19 cellular contexts compared by ENCODE assay signal in the genomic region with DNA sequence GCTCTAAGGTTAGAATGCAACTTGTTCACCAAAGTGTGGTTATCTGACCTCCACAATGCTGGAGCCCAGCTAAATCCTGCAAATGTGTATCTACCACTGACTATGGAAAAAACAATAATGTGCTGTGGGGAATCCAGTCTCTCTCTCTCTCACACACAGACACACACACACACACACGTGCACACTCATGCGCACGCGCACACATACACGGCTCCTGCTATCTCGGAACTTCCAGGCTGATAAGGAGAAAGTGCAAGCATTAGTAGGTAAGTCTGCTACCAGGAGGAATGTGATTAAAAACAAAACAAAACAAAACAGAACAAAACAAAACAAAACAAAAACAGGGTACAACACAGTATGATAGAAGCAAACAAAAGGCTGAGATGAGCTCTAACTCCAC.
DNase-seq lines count a peak whose midpoint lies in the region; ATAC-seq, FAIRE-seq and TF ChIP-seq lines count a peak whose summit lies in the region.
"Had no signal": no experiment of that assay in that cellular context is flagged by ENCODE, and none has a peak within 500 bp of the region (broad histone marks: within the 10 kb centered on the region; RNA-seq: fewer than 3 reads in every experiment).

No MANE protein-coding gene starts in this region.

- H3K79me2 ChIP-seq in K562 (ENCODE audit: control insufficient read depth, insufficient read depth, low read length) (no peaks in the 10 kb centered on the region), neural progenitor cell (ENCODE audit: low read depth) (no peaks in the 10 kb centered on the region), MM.1S (ENCODE audit: low read length) (no peaks in the 10 kb centered on the region)

- POLR2A ChIA-PET in IMR-90 (lab: Charles Lee; ENCODE audit: unreplicated experiment), result no interaction called here
- POLR2A ChIA-PET in K562 (lab: Yijun Ruan, JAX), result interaction anchor here (1.9 kb wide), 1 partner anchor 60 kb away, joined by 5 read pairs; no protein-coding TSS in a partner anchor

- H3K9me3 Mint-ChIP-seq in neural progenitor cell, result peaks cover 2% of the 10 kb centered on the region
- H3K9me3 Mint-ChIP-seq: CD4-positive, CD25-positive, alpha-beta regulatory T cell; CD8-positive, alpha-beta T cell; GM23338 had no signal

- H2BK12ac ChIP-seq in neuronal stem cell (ENCODE audit: low read length), result no peak overlapping the region

- H2AK9ac ChIP-seq in IMR-90 (replicated peaks; ENCODE audit: low read depth, low read length, poor library complexity), result no peak overlapping the region

- no peak overlapping the region for H3K9ac ChIP-seq in IMR-90 (ENCODE audit: low read depth, low read length)
- no peak overlapping the region for H3K9ac ChIP-seq in K562 (ENCODE audit: insufficient read depth in 1 of 2, low read depth in 2 of 2, low read length in 2 of 2)
- no peak overlapping the region for H3K9ac ChIP-seq in neural progenitor cell
- no peak overlapping the region for H3K9ac ChIP-seq in MM.1S (ENCODE audit: low read length)
- H3K9ac ChIP-seq in neuronal stem cell (ENCODE audit: low read depth, low read length, poor library complexity), result no peak overlapping the region
- H3K9ac ChIP-seq: BLaER1 had no signal

- CTCF ChIA-PET in IMR-90 (lab: Yijun Ruan, JAX) (no interaction called here), K562 (lab: Yijun Ruan, JAX; ENCODE audit: low intra/inter-chr PET ratio) (no interaction called here)

- H2BK5ac ChIP-seq in IMR-90 (ENCODE audit: low read depth, low read length, poor library complexity, severe bottlenecking) (peak overlapping the region; percentile 21), neuronal stem cell (ENCODE audit: low read length) (no peak overlapping the region)

- dilution Hi-C loops in IMR-90 (cut with HindIII; ENCODE audit: low sequenced_read_pairs, unreplicated experiment), result no loop called here

- no peak for TF ChIP-seq POLR2A in IMR-90 (IDR thresholded peaks at IDR 0.05; ENCODE audit: low read depth, low read length)
- no peak for TF ChIP-seq POLR2A in K562 (conservative IDR thresholded peaks at IDR 0.05)

- H3K27ac ChIP-seq in IMR-90 (ENCODE audit: insufficient read depth, low read length) (no peak overlapping the region), K562 (ENCODE audit: extremely low read depth, low read depth, low read length) (no peak overlapping the region), neural progenitor cell (no peak overlapping the region), MM.1S (ENCODE audit: low read length) (no peak overlapping the region), neuronal stem cell (replicated peaks; ENCODE audit: low read length) (no peak overlapping the region)
- H3K27ac ChIP-seq: BLaER1, C4-2B had no signal

- no peak overlapping the region; the same call in 1 of the 2 replicates for H2BK20ac ChIP-seq in IMR-90 (ENCODE audit: low read depth, low read length)

- WGBS in IMR-90 (ENCODE audit: extremely low coverage in 2 of 2, insufficient read length in 1 of 2), 2 experiments, result no CpG with 5 or more reads among the region's 6 CpGs
- 2% methylated on average over 6 of the region's 6 CpGs for WGBS in K562 (ENCODE audit: insufficient coverage, low coverage, missing lambda C conversion rate)
- no CpG with 5 or more reads among the region's 6 CpGs for WGBS in neuronal stem cell (ENCODE audit: extremely low coverage in 2 of 2, insufficient read length in 2 of 2, insufficient replicate concordance in 1 of 2), 2 donors

- H3K27me3 ChIP-seq in IMR-90 (ENCODE audit: control insufficient read depth, insufficient read depth, low read length) (no peaks in the 10 kb centered on the region), K562 (ENCODE audit: control insufficient read depth in 2 of 2, insufficient read depth in 2 of 2, low read length in 2 of 2) (peaks cover 7 to 14% of the 10 kb centered on the region in 2 experiments; a peak in 3 of 5 replicates), neural progenitor cell (no peaks in the 10 kb centered on the region), MM.1S (replicated peaks; ENCODE audit: insufficient read depth, low read length) (no peaks in the 10 kb centered on the region), neuronal stem cell (ENCODE audit: control insufficient read depth in 3 of 3, insufficient read depth in 3 of 3, low read depth in 1 of 3, low read length in 3 of 3) (no peaks in the 10 kb centered on the region)
- H3K27me3 ChIP-seq: BLaER1 had no signal

- H3K4me2 ChIP-seq in IMR-90 (ENCODE audit: low read depth, low read length), result no peak overlapping the region
- no peak overlapping the region for H3K4me2 ChIP-seq in K562 (ENCODE audit: insufficient read depth, low read length)
- H3K4me2 ChIP-seq in neural progenitor cell, result no peak overlapping the region
- no peak overlapping the region for H3K4me2 ChIP-seq in MM.1S (ENCODE audit: low read depth, low read length)
- H3K4me2 ChIP-seq in neuronal stem cell (ENCODE audit: insufficient read depth, low read length, poor library complexity, severe bottlenecking), result no peak overlapping the region
- H3K4me2 ChIP-seq: BLaER1, GM23338 had no signal

- no peaks in the 10 kb centered on the region for H3K79me1 ChIP-seq in IMR-90 (ENCODE audit: low read depth in 1 of 2, low read length in 2 of 2)
- H3K79me1 ChIP-seq in neuronal stem cell (ENCODE audit: low read depth, low read length), result no peaks in the 10 kb centered on the region

- no peak overlapping the region for H4K8ac ChIP-seq in IMR-90 (ENCODE audit: low read depth in 2 of 2, low read length in 2 of 2)
- H4K8ac ChIP-seq in neuronal stem cell (ENCODE audit: low read depth, low read length), result no peak overlapping the region

- H3K4me3 ChIP-seq in IMR-90 (ENCODE audit: insufficient read depth, low read depth, low read length) (no peak overlapping the region), K562 (no peak overlapping the region), neural progenitor cell (no peak overlapping the region), MM.1S (ENCODE audit: low read length) (no peak overlapping the region), neuronal stem cell (ENCODE audit: low read length in 2 of 2) (no peak overlapping the region)
- H3K4me3 ChIP-seq: BLaER1, GM12878, GM23338 had no signal

- no peak for FAIRE-seq in K562 (lab: Jason Lieb, UNC)
- FAIRE-seq: G401.6, GM12878 had no signal

- H2AFZ ChIP-seq in IMR-90 (replicated peaks; ENCODE audit: low read length, poor library complexity) (no peak overlapping the region), K562 (ENCODE audit: low read depth, low read length) (no peak overlapping the region), neural progenitor cell (replicated peaks) (no peak overlapping the region), MM.1S (ENCODE audit: low read length) (no peak overlapping the region), neuronal stem cell (ENCODE audit: low read length) (no peak overlapping the region)
- H2AFZ ChIP-seq: GM23338 had no signal

- H3K27ac Mint-ChIP-seq in neural progenitor cell, result peak overlapping the region; percentile 4
- H3K27ac Mint-ChIP-seq: CD4-positive, CD25-positive, alpha-beta regulatory T cell; CD8-positive, alpha-beta T cell; GM23338 had no signal

- TF ChIP-seq EP300 in K562 (IDR thresholded peaks at IDR 0.05; ENCODE audit: low read length), result no peak

- H4K20me1 ChIP-seq in IMR-90 (ENCODE audit: insufficient read depth, low read length), result no peaks in the 10 kb centered on the region
- H4K20me1 ChIP-seq in K562 (replicated peaks; ENCODE audit: control insufficient read depth, insufficient read depth, low read length), result no peaks in the 10 kb centered on the region
- no peaks in the 10 kb centered on the region for H4K20me1 ChIP-seq in neural progenitor cell (ENCODE audit: low read depth)
- no peaks in the 10 kb centered on the region for H4K20me1 ChIP-seq in MM.1S (ENCODE audit: insufficient read depth, low read length)
- H4K20me1 ChIP-seq: BLaER1 had no signal

- TF ChIP-seq RAD21 in IMR-90 (IDR thresholded peaks at IDR 0.05; ENCODE audit: low read length) (no peak), K562 (CRISPR knock-in tag; conservative IDR thresholded peaks at IDR 0.05 in 1 of 2, IDR thresholded peaks at IDR 0.05 in 1 of 2) (no peak)

- H3K4ac ChIP-seq in IMR-90 (ENCODE audit: low read depth, low read length), result no peak overlapping the region
- H3K4ac ChIP-seq in neuronal stem cell (ENCODE audit: low read length), result no peak overlapping the region

- ATAC-seq in IMR-90 (ENCODE audit: low read depth) (no peak; the same call in 1 of the 2 replicates), K562 (no peak), GM18520 (IDR thresholded peaks at IDR 0.05; ENCODE audit: unreplicated experiment) (no peak), HG03439 (IDR thresholded peaks at IDR 0.05; ENCODE audit: unreplicated experiment) (no peak)
- ATAC-seq: CD8-positive, alpha-beta T cell; GM12878; GM23338; HCT116 had no signal

- H3K4me3 Mint-ChIP-seq in neural progenitor cell, result no peak overlapping the region
- H3K4me3 Mint-ChIP-seq: CD4-positive, CD25-positive, alpha-beta regulatory T cell; CD8-positive, alpha-beta T cell; GM23338; H9 had no signal

- H3K9me1 ChIP-seq in IMR-90 (ENCODE audit: insufficient read depth, low read length) (no peaks in the 10 kb centered on the region), K562 (ENCODE audit: control insufficient read depth, insufficient read depth, low read length) (no peaks in the 10 kb centered on the region)

- H3K27me3 Mint-ChIP-seq in neural progenitor cell (ENCODE audit: insufficient read depth, low read depth), result no peaks in the 10 kb centered on the region

- DNase-seq in IMR-90 (no peak), K562 (ENCODE audit: extremely low read depth in 1 of 4, low spot score in 3 of 4) (no peak), neural progenitor cell (ENCODE audit: low spot score) (no peak), retina (peak; percentile 6), MM.1S (no peak), neuronal stem cell (ENCODE audit: low spot score) (no peak)
- DNase-seq: Calu3; CD4-positive, CD25-positive, alpha-beta regulatory T cell; CD8-positive, alpha-beta T cell; DND-41; H9 had no signal

- H3K36me3 ChIP-seq in IMR-90 (ENCODE audit: control insufficient read depth, insufficient read depth, low read length), result no peaks in the 10 kb centered on the region
- no peaks in the 10 kb centered on the region for H3K36me3 ChIP-seq in K562 (ENCODE audit: control insufficient read depth, insufficient read depth, low read length)
- no peaks in the 10 kb centered on the region for H3K36me3 ChIP-seq in neural progenitor cell
- no peaks in the 10 kb centered on the region for H3K36me3 ChIP-seq in MM.1S (replicated peaks; ENCODE audit: insufficient read depth, low read length)
- H3K36me3 ChIP-seq in neuronal stem cell (replicated peaks in 1 of 2; ENCODE audit: control insufficient read depth in 2 of 2, insufficient read depth in 2 of 2, low read length in 2 of 2), result no peaks in the 10 kb centered on the region
- H3K36me3 ChIP-seq: BLaER1 had no signal

- peaks cover 8% of the 10 kb centered on the region for H3K4me1 ChIP-seq in IMR-90 (ENCODE audit: control insufficient read depth, insufficient read depth, low read length)
- H3K4me1 ChIP-seq in K562 (replicated peaks in 1 of 2; ENCODE audit: control insufficient read depth in 2 of 2, insufficient read depth in 2 of 2, low read length in 2 of 2), result no peaks in the 10 kb centered on the region
- H3K4me1 ChIP-seq in neural progenitor cell, result no peaks in the 10 kb centered on the region
- no peaks in the 10 kb centered on the region for H3K4me1 ChIP-seq in MM.1S (ENCODE audit: low read length)
- peaks cover 0 to 1% of the 10 kb centered on the region in 2 donors for H3K4me1 ChIP-seq in neuronal stem cell (ENCODE audit: control insufficient read depth in 2 of 2, insufficient read depth in 1 of 2, low read depth in 1 of 2, low read length in 2 of 2)
- H3K4me1 ChIP-seq: BLaER1 had no signal

- intact Hi-C loops in IMR-90 (cut with micrococcal nuclease) (no loop called here), K562 (cut with micrococcal nuclease) (no loop called here)

- H4K91ac ChIP-seq in IMR-90 (ENCODE audit: insufficient read depth, low read depth, low read length), result no peak overlapping the region; the same call in 1 of the 2 replicates
- H4K91ac ChIP-seq in neuronal stem cell (ENCODE audit: low read depth, low read length, poor library complexity), result no peak overlapping the region

- H3K56ac ChIP-seq in IMR-90 (ENCODE audit: extremely low read depth, insufficient read depth, low read length), result no peak overlapping the region

- in situ Hi-C loops in IMR-90 (cut with MboI; ENCODE audit: low sequenced_read_pairs), result no loop called here
- in situ Hi-C loops in K562 (cut with MboI), result no loop called here

- no peak overlapping the region for H3K23ac ChIP-seq in IMR-90 (ENCODE audit: low read depth, low read length)
- no peak overlapping the region for H3K23ac ChIP-seq in neuronal stem cell (ENCODE audit: low read depth, low read length, poor library complexity)

- BruUV-seq in IMR-90 (replicated peaks; lab: Mats Ljungman, UMichigan) (no TSS peak), K562 (replicated peaks; lab: Mats Ljungman, UMichigan) (no TSS peak)

- H3K9me3 ChIP-seq in IMR-90 (ENCODE audit: control insufficient read depth, insufficient read depth, low read length) (peaks cover 3% of the 10 kb centered on the region), K562 (replicated peaks; ENCODE audit: control insufficient read depth, insufficient read depth, low read depth, low read length) (no peaks in the 10 kb centered on the region), neural progenitor cell (ENCODE audit: low read depth) (no peaks in the 10 kb centered on the region), MM.1S (replicated peaks; ENCODE audit: insufficient read depth, low read length) (no peaks in the 10 kb centered on the region), neuronal stem cell (replicated peaks in 1 of 2; ENCODE audit: control insufficient read depth in 2 of 2, insufficient read depth in 1 of 2, low read depth in 1 of 2, low read length in 2 of 2) (no peaks in the 10 kb centered on the region)
- H3K9me3 ChIP-seq: BLaER1 had no signal

- peak overlapping the region; percentile 6; the same call in 1 of the 2 replicates for H4K5ac ChIP-seq in IMR-90 (ENCODE audit: low read depth, low read length)

- H2BK120ac ChIP-seq in IMR-90 (ENCODE audit: low read depth, low read length) (no peak overlapping the region; the same call in 1 of the 2 replicates), neuronal stem cell (ENCODE audit: low read depth, low read length) (no peak overlapping the region)

- H3K14ac ChIP-seq in IMR-90 (replicated peaks; ENCODE audit: low read depth, low read length) (no peak overlapping the region), neuronal stem cell (ENCODE audit: low read length) (no peak overlapping the region)

- H3F3A ChIP-seq in neural progenitor cell (ENCODE audit: low read depth) (no peaks in the 10 kb centered on the region), MM.1S (ENCODE audit: insufficient read depth, low read length) (no peaks in the 10 kb centered on the region)

- TF ChIP-seq CTCF in IMR-90 (conservative IDR thresholded peaks at IDR 0.05; ENCODE audit: low read depth, low read length) (no peak), K562 (IDR thresholded peaks at IDR 0.05 in 2 of 3, conservative IDR thresholded peaks at IDR 0.05 in 1 of 3; ENCODE audit: insufficient read depth in 2 of 3, low read depth in 1 of 3, low read length in 3 of 3) (no peak), neural progenitor cell (IDR thresholded peaks at IDR 0.05) (no peak), MM.1S (IDR thresholded peaks at IDR 0.05; ENCODE audit: low read length) (no peak)

- H3K36me3 Mint-ChIP-seq in neural progenitor cell, result peaks cover 5% of the 10 kb centered on the region
- H3K36me3 Mint-ChIP-seq: CD4-positive, CD25-positive, alpha-beta regulatory T cell; CD8-positive, alpha-beta T cell had no signal

- H3K9me2 ChIP-seq in MM.1S (replicated peaks; ENCODE audit: insufficient read depth, low read length), result no peaks in the 10 kb centered on the region

- H3K4me1 Mint-ChIP-seq in neural progenitor cell, result peaks cover 5% of the 10 kb centered on the region
- H3K4me1 Mint-ChIP-seq: CD4-positive, CD25-positive, alpha-beta regulatory T cell had no signal

- H2AK5ac ChIP-seq in IMR-90 (ENCODE audit: low read depth, low read length) (0 out of 2 replicates have a peak overlapping the region, but pooled peaks have one; percentile 35), neuronal stem cell (ENCODE audit: low read depth, low read length) (no peak overlapping the region)

- H2BK15ac ChIP-seq in IMR-90 (ENCODE audit: low read depth, low read length) (peak overlapping the region; percentile 15; the same call in 1 of the 3 replicates), neuronal stem cell (ENCODE audit: low read length) (no peak overlapping the region)

- H3K18ac ChIP-seq in IMR-90 (ENCODE audit: low read depth, low read length) (peak overlapping the region; percentile 22; the same call in 1 of the 2 replicates), neuronal stem cell (ENCODE audit: low read length) (no peak overlapping the region)
